Comparison of ENCODE assay signal across 14 cellular contexts in genomic region chr7:35681630-35682029, GRCh38. TPM values are rescaled to one million over a fixed set of nuclear protein-coding genes. Genes with fewer than 3 reads are reported as not detected.
A peak's percentile ranks its signal among the peaks of the same experiment; 100 is the strongest.
DNase-seq lines count a peak whose midpoint lies in the region; ATAC-seq and TF ChIP-seq lines count a peak whose summit lies in the region.
"Had no signal": no experiment of that assay in that cellular context is flagged by ENCODE, and none has a peak within 500 bp of the region (broad histone marks: within the 10 kb centered on the region; RNA-seq: fewer than 3 reads in every experiment).

No MANE protein-coding gene starts in this region.

- no peak overlapping the region for H3K4me3 Mint-ChIP-seq in activated CD4-positive, alpha-beta memory T cell treated with anti-CD3 and anti-CD28 coated beads for 36 hours
- no peak overlapping the region for H3K4me3 Mint-ChIP-seq in activated CD4-positive, alpha-beta memory T cell treated with anti-CD3 and anti-CD28 coated beads, Interleukin-2, amount 10 ng/mL, durations not matched to agents 7 days and 5 days
- H3K4me3 Mint-ChIP-seq in naive thymus-derived CD4-positive, alpha-beta T cell: peak overlapping the region in 7 of 10 donors; percentile 0 to 41 (median 22)
- H3K4me3 Mint-ChIP-seq in GM23338: no peak overlapping the region

- H3K9me2 ChIP-seq in GM23338 (ENCODE audit: insufficient read depth): no peaks in the 10 kb centered on the region

- WGBS in prostate gland: 97% methylated on average over 1 of the region's 1 CpG

- no peaks in the 10 kb centered on the region for H3K27me3 ChIP-seq in naive thymus-derived CD4-positive, alpha-beta T cell (ENCODE audit: control insufficient read depth in 2 of 2, insufficient read depth in 2 of 2, low read length in 2 of 2)
- H3K27me3 ChIP-seq in prostate gland (replicated peaks; ENCODE audit: insufficient read depth): no peaks in the 10 kb centered on the region
- no peaks in the 10 kb centered on the region for H3K27me3 ChIP-seq in GM23338 (ENCODE audit: insufficient read depth)
- H3K27me3 ChIP-seq: vagina had no signal

- H3K27ac ChIP-seq in naive thymus-derived CD4-positive, alpha-beta T cell (ENCODE audit: low read depth, low read length): no peak overlapping the region
- H3K27ac ChIP-seq in prostate gland: no peak overlapping the region
- no peak overlapping the region for H3K27ac ChIP-seq in GM23338 (ENCODE audit: low read depth)
- H3K27ac ChIP-seq: vagina had no signal

- peaks cover 68% of the 10 kb centered on the region for H3K4me1 Mint-ChIP-seq in activated CD4-positive, alpha-beta memory T cell treated with anti-CD3 and anti-CD28 coated beads for 36 hours (ENCODE audit: low read depth)
- H3K4me1 Mint-ChIP-seq in activated CD4-positive, alpha-beta memory T cell treated with anti-CD3 and anti-CD28 coated beads, Interleukin-2, amount 10 ng/mL, durations not matched to agents 7 days and 5 days: peaks cover 42% of the 10 kb centered on the region
- peaks cover 45 to 80% (median 72%) of the 10 kb centered on the region in 7 donors for H3K4me1 Mint-ChIP-seq in naive thymus-derived CD4-positive, alpha-beta T cell
- peaks cover 24% of the 10 kb centered on the region for H3K4me1 Mint-ChIP-seq in GM23338

- H2AFZ ChIP-seq in GM23338: no peak overlapping the region

- CTCF ChIA-PET in activated CD4-positive, alpha-beta memory T cell treated with anti-CD3 and anti-CD28 coated beads for 36 hours (lab: Charles Lee): no interaction called here
- CTCF ChIA-PET in activated CD4-positive, alpha-beta memory T cell treated with anti-CD3 and anti-CD28 coated beads, Interleukin-2, amount 10 ng/mL, durations not matched to agents 7 days and 5 days (lab: Charles Lee): interaction anchor here (0.6 kb wide), 1 partner anchor 147 kb away, joined by 4 read pairs; no protein-coding TSS in a partner anchor
- CTCF ChIA-PET in naive thymus-derived CD4-positive, alpha-beta T cell (lab: Charles Lee): no interaction called here

- no peaks in the 10 kb centered on the region for H3F3A ChIP-seq in GM23338 (replicated peaks; ENCODE audit: low read depth)

- H4K20me1 ChIP-seq in GM23338 (replicated peaks; ENCODE audit: insufficient read depth): no peaks in the 10 kb centered on the region

- peaks cover 46% of the 10 kb centered on the region for H3K79me2 ChIP-seq in GM23338 (replicated peaks; ENCODE audit: insufficient read depth)

- peaks cover 14% of the 10 kb centered on the region for H3K36me3 Mint-ChIP-seq in activated CD4-positive, alpha-beta memory T cell treated with anti-CD3 and anti-CD28 coated beads for 36 hours
- peaks cover 38% of the 10 kb centered on the region for H3K36me3 Mint-ChIP-seq in activated CD4-positive, alpha-beta memory T cell treated with anti-CD3 and anti-CD28 coated beads, Interleukin-2, amount 10 ng/mL, durations not matched to agents 7 days and 5 days (ENCODE audit: low read depth)
- H3K36me3 Mint-ChIP-seq in naive thymus-derived CD4-positive, alpha-beta T cell: peaks cover 0 to 34% (median 20%) of the 10 kb centered on the region in 5 donors
- H3K36me3 Mint-ChIP-seq in GM23338 (ENCODE audit: low read depth): peaks cover 13% of the 10 kb centered on the region; the same call in 2 of the 3 replicates

- peaks cover 22 to 27% of the 10 kb centered on the region in 2 donors for H3K4me1 ChIP-seq in naive thymus-derived CD4-positive, alpha-beta T cell (ENCODE audit: control insufficient read depth in 2 of 2, insufficient read depth in 2 of 2, low read length in 2 of 2)
- H3K4me1 ChIP-seq in prostate gland (replicated peaks) (no peaks in the 10 kb centered on the region), GM23338 (ENCODE audit: insufficient read depth) (peaks cover 9% of the 10 kb centered on the region)

- no peaks in the 10 kb centered on the region for H3K9me3 ChIP-seq in naive thymus-derived CD4-positive, alpha-beta T cell (ENCODE audit: control insufficient read depth in 2 of 3, low read length in 3 of 3)
- no peaks in the 10 kb centered on the region for H3K9me3 ChIP-seq in prostate gland
- H3K9me3 ChIP-seq: vagina had no signal

- no peak overlapping the region for H3K4me2 ChIP-seq in GM23338

- no peaks in the 10 kb centered on the region for H3K9me3 Mint-ChIP-seq in activated CD4-positive, alpha-beta memory T cell treated with anti-CD3 and anti-CD28 coated beads for 36 hours
- H3K9me3 Mint-ChIP-seq in activated CD4-positive, alpha-beta memory T cell treated with anti-CD3 and anti-CD28 coated beads, Interleukin-2, amount 10 ng/mL, durations not matched to agents 7 days and 5 days: peaks cover 11% of the 10 kb centered on the region
- H3K9me3 Mint-ChIP-seq in naive thymus-derived CD4-positive, alpha-beta T cell: peaks cover 0 to 8% (median 0%) of the 10 kb centered on the region in 11 donors
- peaks cover 3% of the 10 kb centered on the region; the same call in 1 of the 3 replicates for H3K9me3 Mint-ChIP-seq in GM23338

- TF ChIP-seq POLR2A in prostate gland (IDR thresholded peaks at IDR 0.05): no peak

- H3K27ac Mint-ChIP-seq in activated CD4-positive, alpha-beta memory T cell treated with anti-CD3 and anti-CD28 coated beads for 36 hours: peak overlapping the region; percentile 49
- H3K27ac Mint-ChIP-seq in activated CD4-positive, alpha-beta memory T cell treated with anti-CD3 and anti-CD28 coated beads, Interleukin-2, amount 10 ng/mL, durations not matched to agents 7 days and 5 days: no peak overlapping the region
- H3K27ac Mint-ChIP-seq in naive thymus-derived CD4-positive, alpha-beta T cell: peak overlapping the region in 1 of 9 donors; percentile 24
- no peak overlapping the region for H3K27ac Mint-ChIP-seq in GM23338

- H3K27me3 Mint-ChIP-seq in activated CD4-positive, alpha-beta memory T cell treated with anti-CD3 and anti-CD28 coated beads for 36 hours: no peaks in the 10 kb centered on the region
- H3K27me3 Mint-ChIP-seq in activated CD4-positive, alpha-beta memory T cell treated with anti-CD3 and anti-CD28 coated beads, Interleukin-2, amount 10 ng/mL, durations not matched to agents 7 days and 5 days: no peaks in the 10 kb centered on the region
- H3K27me3 Mint-ChIP-seq in naive thymus-derived CD4-positive, alpha-beta T cell: no peaks in the 10 kb centered on the region
- H3K27me3 Mint-ChIP-seq in GM23338 (ENCODE audit: insufficient read depth, low read depth, poor library complexity): no peaks in the 10 kb centered on the region

- no peaks in the 10 kb centered on the region for H3K36me3 ChIP-seq in naive thymus-derived CD4-positive, alpha-beta T cell (ENCODE audit: control insufficient read depth in 2 of 3, insufficient read depth in 3 of 3, low read length in 3 of 3)
- H3K36me3 ChIP-seq in prostate gland (no peaks in the 10 kb centered on the region), GM23338 (ENCODE audit: insufficient read depth) (no peaks in the 10 kb centered on the region)

- no peak overlapping the region for H3K4me3 ChIP-seq in naive thymus-derived CD4-positive, alpha-beta T cell (ENCODE audit: low read length)
- no peak overlapping the region for H3K4me3 ChIP-seq in prostate gland
- H3K4me3 ChIP-seq in GM23338: no peak overlapping the region
- H3K4me3 ChIP-seq: vagina had no signal

- ATAC-seq in GM21723 (IDR thresholded peaks at IDR 0.05; ENCODE audit: unreplicated experiment): peak; percentile 74
- peak; percentile 66 for ATAC-seq in HG03571 (IDR thresholded peaks at IDR 0.05; ENCODE audit: unreplicated experiment)
- ATAC-seq in naive thymus-derived CD4-positive, alpha-beta T cell: no peak
- ATAC-seq in GM23338: no peak

- intact Hi-C loops in activated CD4-positive, alpha-beta memory T cell treated with anti-CD3 and anti-CD28 coated beads for 36 hours (cut with micrococcal nuclease): loop anchor here (1.0 kb wide), 1 partner anchor 11 kb away; no protein-coding TSS in a partner anchor
- intact Hi-C loops in naive thymus-derived CD4-positive, alpha-beta T cell (cut with micrococcal nuclease): loop anchor here (1.0 kb wide), 2 partner anchors 8 to 10 kb away; no protein-coding TSS in a partner anchor
- intact Hi-C loops in prostate gland (cut with DNase I): no loop called here

- TF ChIP-seq CTCF in prostate gland (IDR thresholded peaks at IDR 0.05) (no peak), GM23338 (conservative IDR thresholded peaks at IDR 0.05; ENCODE audit: low read depth in 2 of 2) (no peak)

- POLR2A ChIA-PET in activated CD4-positive, alpha-beta memory T cell treated with anti-CD3 and anti-CD28 coated beads for 36 hours (lab: Charles Lee): no interaction called here
- POLR2A ChIA-PET in activated CD4-positive, alpha-beta memory T cell treated with anti-CD3 and anti-CD28 coated beads, Interleukin-2, amount 10 ng/mL, durations not matched to agents 7 days and 5 days (lab: Charles Lee): interaction anchor here (1.7 kb wide), 1 partner anchor 9 kb away, joined by 3 read pairs; no protein-coding TSS in a partner anchor
- POLR2A ChIA-PET in naive thymus-derived CD4-positive, alpha-beta T cell (lab: Charles Lee): no interaction called here

- DNase-seq in activated CD4-positive, alpha-beta memory T cell treated with anti-CD3 and anti-CD28 coated beads for 36 hours: no peak
- DNase-seq in activated CD4-positive, alpha-beta memory T cell treated with anti-CD3 and anti-CD28 coated beads, Interleukin-2, amount 10 ng/mL, durations not matched to agents 7 days and 5 days: no peak
- no peak for DNase-seq in naive thymus-derived CD4-positive, alpha-beta T cell
- DNase-seq in prostate gland (ENCODE audit: low spot score) (no peak), GM23338 (ENCODE audit: low spot score) (no peak), NCI-H1930 (lab: John Stamatoyannopoulos, UW) (no peak)
- DNase-seq: DMS53; effector memory CD4-positive, alpha-beta T cell; kidney; NCI-H2107; stimulated activated CD4-positive, alpha-beta T cell treated with anti-CD3 and anti-CD28 coated beads, Interleukin-2, amount 100 ng/mL, for 24 hours had no signal

RNA-seq across cellular contexts. Expression of gene HERPUD2, which starts 13.3 kb away (rescaled TPM):
- total RNA-seq in activated CD4-positive, alpha-beta memory T cell treated with anti-CD3 and anti-CD28 coated beads for 36 hours: 10 to 100 TPM; 26.2 to 29.6 TPM
- 10 to 100 TPM; 48.0 to 49.8 TPM for total RNA-seq in activated CD4-positive, alpha-beta memory T cell treated with anti-CD3 and anti-CD28 coated beads, Interleukin-2, amount 10 ng/mL, durations not matched to agents 7 days and 5 days
- 10 to 100 TPM; 38.1 to 92.6 (median 62.4) TPM for total RNA-seq in naive thymus-derived CD4-positive, alpha-beta T cell
- 10 to 100 TPM; 68.7 to 76.8 TPM for polyA plus RNA-seq in naive thymus-derived CD4-positive, alpha-beta T cell
- total RNA-seq in prostate gland: 10 to 100 TPM; 25.3 to 58.3 TPM
- total RNA-seq in GM23338 (2014; rRNA removed; shearing (Covaris generic)): 7.7 and 12.0 TPM in 2 replicates
- 6.7 and 8.0 TPM in 2 replicates for polyA plus RNA-seq in GM23338 (2016; fragmentation: Nextera tagmentation; extraction: Ambion mirVana)

Comparison
In these comparisons a context has a peak if more than half of its experiments do, and no peak if none do; other contexts are left out.
1. H3K4me3 Mint-ChIP-seq: peak in naive thymus-derived CD4-positive, alpha-beta T cell (7 of 10); none in activated CD4-positive, alpha-beta memory T cell treated with anti-CD3 and anti-CD28 coated beads for 36 hours (single experiment), activated CD4-positive, alpha-beta memory T cell treated with anti-CD3 and anti-CD28 coated beads, Interleukin-2, amount 10 ng/mL, durations not matched to agents 7 days and 5 days (single experiment) and GM23338 (single experiment).
2. ATAC-seq: peak in GM21723 (single experiment) and HG03571 (single experiment); none in naive thymus-derived CD4-positive, alpha-beta T cell (single experiment) and GM23338 (single experiment).